ENCODE assay signal across 10 cellular contexts in the genomic region with DNA sequence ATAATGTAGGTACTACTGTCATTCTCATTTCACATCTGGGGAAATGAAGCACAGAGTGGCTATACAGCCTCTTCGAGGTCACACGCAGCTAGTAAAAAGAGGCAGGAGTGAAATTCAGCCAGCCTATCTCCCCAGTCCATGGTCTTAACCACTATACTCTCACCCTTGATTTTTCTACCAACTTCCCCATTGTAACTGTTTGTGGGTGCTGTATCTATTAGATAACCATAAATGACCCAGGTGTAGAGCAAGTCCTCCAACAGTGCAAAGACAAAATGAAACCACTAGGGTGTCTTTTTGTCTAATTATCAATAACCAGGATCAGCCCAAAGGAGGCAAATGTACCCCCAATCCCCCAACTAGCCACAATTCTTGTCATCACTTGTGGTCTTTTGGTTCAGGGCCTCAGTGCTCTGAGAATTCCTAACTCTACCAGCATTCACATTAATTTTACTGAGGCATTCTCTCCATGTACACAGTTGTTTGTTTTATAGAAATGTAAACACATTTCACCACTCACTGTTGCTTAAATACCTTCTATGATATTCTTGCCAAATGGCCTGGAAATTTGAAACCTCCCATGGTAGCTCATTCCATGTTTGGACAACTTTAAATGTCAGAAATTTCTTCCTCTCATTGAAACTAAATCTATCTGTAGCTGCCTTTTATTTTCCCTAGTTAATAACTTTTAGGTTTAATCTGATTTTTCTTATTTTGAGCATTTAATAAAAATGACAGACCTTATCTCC. TPM values are rescaled to one million over a fixed set of nuclear protein-coding genes. Genes with fewer than 3 reads are reported as not detected.
A peak's percentile ranks its signal among the peaks of the same experiment; 100 is the strongest.
DNase-seq lines count a peak whose midpoint lies in the region; ATAC-seq and TF ChIP-seq lines count a peak whose summit lies in the region.
"Had no signal": no experiment of that assay in that cellular context is flagged by ENCODE, and none has a peak within 500 bp of the region (broad histone marks: within the 10 kb centered on the region; RNA-seq: fewer than 3 reads in every experiment).

No MANE protein-coding gene starts in this region.

- TF ChIP-seq CTCF in tibial nerve (IDR thresholded peaks at IDR 0.05) (no peak), BE2C (IDR thresholded peaks at IDR 0.05; ENCODE audit: low read depth, low read length) (no peak)

- H3K9me3 ChIP-seq in tibial nerve (no peaks in the 10 kb centered on the region), BE2C (no peaks in the 10 kb centered on the region)

- H3K27me3 ChIP-seq in tibial nerve (no peaks in the 10 kb centered on the region), BE2C (no peaks in the 10 kb centered on the region)

- WGBS in tibial nerve, 2 donors, result 96 to 97% methylated on average over 2 of the region's 2 CpGs

- H3K4me3 ChIP-seq in tibial nerve (no peak overlapping the region), BE2C (ENCODE audit: low read depth, low read length) (no peak overlapping the region)

- peaks cover 0 to 20% (median 7%) of the 10 kb centered on the region in 4 donors for H3K4me1 ChIP-seq in tibial nerve
- no peaks in the 10 kb centered on the region for H3K4me1 ChIP-seq in BE2C

- TF ChIP-seq EP300 in tibial nerve (IDR thresholded peaks at IDR 0.05), result no peak

- TF ChIP-seq POLR2A in tibial nerve (IDR thresholded peaks at IDR 0.05), result no peak

- DNase-seq in NCI-H2029 treated with DMSO at 0.1 percent for 48 hours (lab: John Stamatoyannopoulos, UW) (peak; percentile 14), fibroblast of gingiva (ENCODE audit: low read depth) (peak; percentile 78), tibial nerve (ENCODE audit: low spot score in 2 of 2) (no peak), BE2C (no peak), NCI-H774 (lab: John Stamatoyannopoulos, UW) (no peak)
- DNase-seq in activated CD4-positive, CD25-positive, alpha-beta regulatory T cell treated with anti-CD3 and anti-CD28 coated beads, Interleukin-2, amount 50 U/mL, for 72 hours, result no peak
- DNase-seq: MM.1S, nucleus accumbens had no signal

- peak overlapping the region; percentile 59 to 81 (median 72) for H3K27ac ChIP-seq in tibial nerve

- ATAC-seq in GM21576 (IDR thresholded peaks at IDR 0.05; ENCODE audit: unreplicated experiment), result peak; percentile 43
- ATAC-seq: activated T-helper 17 cell treated with anti-CD3 and anti-CD28 coated beads, Interleukin-2, amount 50 U/mL, for 72 hours had no signal

- H3K36me3 ChIP-seq in tibial nerve (no peaks in the 10 kb centered on the region), BE2C (no peaks in the 10 kb centered on the region)

RNA-seq across cellular contexts. Expression of a gene that starts 58.7 kb away (rescaled TPM):
- 10 to 100 TPM; 26.0 to 51.1 (median 36.0) TPM for total RNA-seq in tibial nerve
- 0.71 TPM for polyA plus RNA-seq in BE2C (2012; ENCODE audit: insufficient read depth, insufficient read length, low read depth)

Comparison
In these comparisons a context has a peak if more than half of its experiments do, and no peak if none do; other contexts are left out.
1. DNase-seq: peak in NCI-H2029 treated with DMSO at 0.1 percent for 48 hours (single experiment) and fibroblast of gingiva (single experiment); none in tibial nerve (0 of 2), activated CD4-positive, CD25-positive, alpha-beta regulatory T cell treated with anti-CD3 and anti-CD28 coated beads, Interleukin-2, amount 50 U/mL, for 72 hours (single experiment), BE2C (single experiment) and NCI-H774 (single experiment).